Comparison of ENCODE assay signal across 9 cellular contexts in the genomic region with DNA sequence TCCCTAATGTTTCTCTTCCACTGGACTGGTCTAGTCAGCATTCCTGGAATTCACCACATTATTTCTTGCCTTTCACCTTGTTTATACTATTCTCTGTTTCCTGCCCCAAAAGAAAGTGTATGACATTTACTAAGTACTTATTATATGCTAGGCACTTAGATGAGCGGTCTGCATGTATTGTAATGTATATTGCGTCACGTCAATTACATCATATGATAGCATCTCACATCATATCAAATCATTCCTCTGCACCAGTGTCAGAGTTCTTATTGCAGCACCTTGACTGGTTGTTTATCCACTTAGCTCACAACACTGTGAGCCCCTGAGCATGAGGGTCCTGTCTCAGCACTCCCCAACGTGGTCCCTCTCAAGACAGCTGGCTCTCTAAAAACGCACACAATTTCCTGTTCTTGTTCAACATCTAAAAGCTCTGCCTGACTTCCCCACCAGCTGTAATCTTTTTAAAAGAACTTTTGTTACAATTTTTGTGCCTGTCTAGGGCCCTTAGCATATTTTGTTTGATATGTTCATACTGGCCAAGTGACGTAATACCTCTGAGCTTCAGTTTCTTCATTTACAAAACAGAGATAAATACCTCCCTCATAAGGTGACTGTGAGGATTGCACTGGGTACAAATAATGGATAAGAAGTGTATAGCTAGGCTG. TPM values are rescaled to one million over a fixed set of nuclear protein-coding genes. Genes with fewer than 3 reads are reported as not detected.
DNase-seq lines count a peak whose midpoint lies in the region; ATAC-seq, FAIRE-seq and TF ChIP-seq lines count a peak whose summit lies in the region.
"Had no signal": no experiment of that assay in that cellular context is flagged by ENCODE, and none has a peak within 500 bp of the region (broad histone marks: within the 10 kb centered on the region; RNA-seq: fewer than 3 reads in every experiment).

No MANE protein-coding gene starts in this region.

- peak; percentile 51 for DNase-seq in AG04450 (ENCODE audit: low read depth, low spot score)
- peak; percentile 73 for DNase-seq in NAMALWA (ENCODE audit: low spot score)
- DNase-seq in bronchial epithelial cell (ENCODE audit: low read depth), result peak; percentile 62
- DNase-seq in NCI-H1105 treated with DMSO at 0.1 percent for 48 hours (lab: John Stamatoyannopoulos, UW), result no peak
- no peak for DNase-seq in effector CD4-positive, alpha-beta T cell

- no peaks in the 10 kb centered on the region for H3K36me3 ChIP-seq in bronchial epithelial cell (ENCODE audit: control insufficient read depth, insufficient read depth, low read length)
- H3K36me3 ChIP-seq in muscle layer of duodenum (ENCODE audit: control insufficient read depth in 1 of 2, insufficient read depth in 2 of 2, low read length in 2 of 2), result no peaks in the 10 kb centered on the region
- H3K36me3 ChIP-seq: HAP-1 had no signal

- peaks cover 20 to 32% of the 10 kb centered on the region in 2 donors for H3K4me1 ChIP-seq in muscle layer of duodenum (ENCODE audit: control insufficient read depth in 1 of 2, insufficient read depth in 2 of 2, low read length in 2 of 2)

- POLR2A ChIA-PET in AG04450 (lab: Yijun Ruan, JAX), result interaction anchor here (0.7 to 1.9 kb wide), 5 partner anchors 30 to 112 kb away, joined by 3 to 12 read pairs (median 6); a partner anchor contains a TSS

- FAIRE-seq in bronchial epithelial cell (lab: Jason Lieb, UNC), result no peak

- CTCF ChIA-PET in AG04450 (lab: Charles Lee), result interaction anchor here (0.6 to 2.4 kb wide), 26 partner anchors 8 to 328 kb away, joined by 3 to 26 read pairs (median 4); a partner anchor contains a TSS

- no peaks in the 10 kb centered on the region for H3K9me3 ChIP-seq in AG04450 (ENCODE audit: control insufficient read depth, insufficient read depth, low read length)
- H3K9me3 ChIP-seq in muscle layer of duodenum (ENCODE audit: control insufficient read depth in 1 of 2, low read length in 2 of 2), result no peaks in the 10 kb centered on the region
- H3K9me3 ChIP-seq: HAP-1 had no signal

- H3K27me3 ChIP-seq in AG04450 (ENCODE audit: control insufficient read depth, insufficient read depth, low read length) (no peaks in the 10 kb centered on the region), bronchial epithelial cell (ENCODE audit: control insufficient read depth, insufficient read depth, low read length) (no peaks in the 10 kb centered on the region), muscle layer of duodenum (ENCODE audit: low read depth, low read length) (no peaks in the 10 kb centered on the region)

- peak; percentile 44 for ATAC-seq in GM18861 (IDR thresholded peaks at IDR 0.05; ENCODE audit: unreplicated experiment)
- ATAC-seq in GM19397 (IDR thresholded peaks at IDR 0.05; ENCODE audit: unreplicated experiment), result no peak

- H3K4me3 ChIP-seq in AG04450 (ENCODE audit: low read depth, low read length) (no peak overlapping the region), bronchial epithelial cell (ENCODE audit: low read depth, low read length) (no peak overlapping the region), muscle layer of duodenum (ENCODE audit: low read depth in 1 of 2, low read length in 2 of 2) (no peak overlapping the region)
- H3K4me3 ChIP-seq: HAP-1 had no signal

- H3K27ac ChIP-seq in AG04450 (ENCODE audit: low read depth, low read length) (peak overlapping the region; percentile 88), muscle layer of duodenum (ENCODE audit: low read length) (peak overlapping the region; percentile 42)

- TF ChIP-seq CTCF in AG04450 (IDR thresholded peaks at IDR 0.05; ENCODE audit: low read depth, low read length) (peak; percentile 58), bronchial epithelial cell (IDR thresholded peaks at IDR 0.05; ENCODE audit: insufficient read depth, low read length, severe bottlenecking) (peak; percentile 6)

RNA-seq across cellular contexts. Expression of a gene that starts 58.8 kb away (rescaled TPM):
- 14.1 and 16.6 TPM in 2 replicates for polyA plus RNA-seq in AG04450 (2011; rRNA removed)
- 31.1 and 35.4 TPM in 2 replicates for polyA minus RNA-seq in AG04450 (2011; rRNA and poly(A)+ RNA removed)
- 0.26 TPM in 2 replicates for total RNA-seq in bronchial epithelial cell

Comparison
In these comparisons a context has a peak if more than half of its experiments do, and no peak if none do; other contexts are left out.
1. DNase-seq: peak in AG04450 (single experiment), NAMALWA (single experiment) and bronchial epithelial cell (single experiment); none in NCI-H1105 treated with DMSO at 0.1 percent for 48 hours (single experiment) and effector CD4-positive, alpha-beta T cell (single experiment).